ENCODE assay signal across 8 cellular contexts in the genomic region with DNA sequence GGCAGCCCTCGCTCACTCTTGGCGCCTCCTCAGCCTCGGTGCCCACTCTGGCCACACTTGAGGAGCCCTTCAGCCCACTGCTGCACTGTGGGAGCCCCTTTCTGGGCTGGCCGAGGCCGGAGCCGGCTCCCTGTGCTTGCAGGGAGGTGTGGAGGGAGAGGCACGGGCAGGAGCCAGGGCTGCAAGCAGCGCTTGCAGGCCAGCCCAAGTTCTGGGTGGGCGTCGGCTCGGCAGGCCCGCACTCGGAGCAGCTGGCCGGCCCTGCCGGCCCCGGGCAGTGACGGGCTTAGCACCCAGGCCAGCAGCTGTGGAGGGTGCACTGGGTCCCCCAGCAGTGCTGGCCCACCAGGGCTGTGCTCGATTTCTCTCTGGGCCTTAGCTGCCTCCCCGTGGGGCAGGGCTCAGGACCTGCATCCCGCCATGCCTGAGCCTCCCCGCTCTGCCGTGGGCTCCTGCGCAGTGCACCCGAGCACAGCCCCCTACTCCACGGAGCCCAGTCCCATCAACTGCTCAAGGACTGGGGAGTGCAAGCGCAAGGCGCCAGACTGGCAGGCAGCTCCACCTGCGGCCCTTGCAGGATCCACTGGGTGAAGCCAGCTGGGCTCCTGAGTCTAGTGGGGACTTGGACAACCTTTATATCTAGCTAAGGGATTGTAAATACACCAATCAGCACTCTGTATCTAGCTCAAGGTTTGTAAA. TPM values are rescaled to one million over a fixed set of nuclear protein-coding genes. Genes with fewer than 3 reads are reported as not detected.
"Had no signal": no experiment of that assay in that cellular context is flagged by ENCODE, and none has a peak within 500 bp of the region (broad histone marks: within the 10 kb centered on the region; RNA-seq: fewer than 3 reads in every experiment).

No MANE protein-coding gene starts in this region.

RNA-seq across cellular contexts. Expression of a gene that starts 27.9 kb away (rescaled TPM):
- total RNA-seq: activated B cell treated with CpG ODN at 0.5 μM for 24 hours; activated CD4-positive, alpha-beta memory T cell treated with anti-CD3 and anti-CD28 coated beads, Interleukin-2, amount 10 ng/mL, durations not matched to agents 7 days and 5 days; activated CD8-positive, alpha-beta memory T cell treated with anti-CD3 and anti-CD28 coated beads for 36 hours; astrocyte; body of pancreas; IMR-90; Right ventricle myocardium superior had no signal
- polyA plus RNA-seq: adrenal gland, IMR-90 had no signal
